In the genomic region with DNA sequence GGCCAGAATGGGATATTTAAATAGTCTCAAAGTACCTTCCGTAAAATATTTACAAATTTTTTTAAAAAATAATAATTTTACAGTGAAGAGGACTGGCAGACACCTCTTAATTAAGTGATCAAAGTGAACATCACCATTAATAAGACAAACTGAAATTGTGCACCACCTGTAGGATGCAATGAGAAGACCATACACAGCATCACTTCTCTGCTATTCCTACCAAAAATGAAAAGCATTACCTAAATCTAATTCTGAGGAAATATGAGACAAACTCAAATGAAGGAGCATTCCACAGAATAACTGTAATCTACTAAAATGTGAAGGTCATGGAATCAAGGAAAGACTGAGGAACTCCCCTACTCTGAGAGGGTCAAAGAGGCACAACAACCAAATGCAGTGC, we compare ENCODE assay signal across 1 cellular context.
TF ChIP-seq lines count a peak whose summit lies in the region.

No MANE protein-coding gene starts in this region.

TF ChIP-seq in WTC11, 78 proteins besides CTCF, POLR2A, EP300 and RAD21 (continued from another document):
- TF ChIP-seq ZNF317 (CRISPR knock-in tag; IDR thresholded peaks at IDR 0.05; ENCODE audit: borderline replicate concordance, low read depth) (no peak), FOXJ3 (CRISPR knock-in tag; IDR thresholded peaks at IDR 0.05; ENCODE audit: borderline replicate concordance) (no peak), TP53 (CRISPR knock-in tag; IDR thresholded peaks at IDR 0.05) (no peak), PRRX2 (CRISPR knock-in tag; IDR thresholded peaks at IDR 0.05) (no peak), SMAD3 (CRISPR knock-in tag; IDR thresholded peaks at IDR 0.05; ENCODE audit: borderline replicate concordance) (no peak), ZBTB21 (CRISPR knock-in tag; IDR thresholded peaks at IDR 0.05; ENCODE audit: borderline replicate concordance) (no peak)
- TF ChIP-seq, protein P1, sequence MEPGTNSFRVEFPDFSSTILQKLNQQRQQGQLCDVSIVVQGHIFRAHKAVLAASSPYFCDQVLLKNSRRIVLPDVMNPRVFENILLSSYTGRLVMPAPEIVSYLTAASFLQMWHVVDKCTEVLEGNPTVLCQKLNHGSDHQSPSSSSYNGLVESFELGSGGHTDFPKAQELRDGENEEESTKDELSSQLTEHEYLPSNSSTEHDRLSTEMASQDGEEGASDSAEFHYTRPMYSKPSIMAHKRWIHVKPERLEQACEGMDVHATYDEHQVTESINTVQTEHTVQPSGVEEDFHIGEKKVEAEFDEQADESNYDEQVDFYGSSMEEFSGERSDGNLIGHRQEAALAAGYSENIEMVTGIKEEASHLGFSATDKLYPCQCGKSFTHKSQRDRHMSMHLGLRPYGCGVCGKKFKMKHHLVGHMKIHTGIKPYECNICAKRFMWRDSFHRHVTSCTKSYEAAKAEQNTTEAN (CRISPR knock-in tag; IDR thresholded peaks at IDR 0.05), result no peak
- TF ChIP-seq, protein P2, sequence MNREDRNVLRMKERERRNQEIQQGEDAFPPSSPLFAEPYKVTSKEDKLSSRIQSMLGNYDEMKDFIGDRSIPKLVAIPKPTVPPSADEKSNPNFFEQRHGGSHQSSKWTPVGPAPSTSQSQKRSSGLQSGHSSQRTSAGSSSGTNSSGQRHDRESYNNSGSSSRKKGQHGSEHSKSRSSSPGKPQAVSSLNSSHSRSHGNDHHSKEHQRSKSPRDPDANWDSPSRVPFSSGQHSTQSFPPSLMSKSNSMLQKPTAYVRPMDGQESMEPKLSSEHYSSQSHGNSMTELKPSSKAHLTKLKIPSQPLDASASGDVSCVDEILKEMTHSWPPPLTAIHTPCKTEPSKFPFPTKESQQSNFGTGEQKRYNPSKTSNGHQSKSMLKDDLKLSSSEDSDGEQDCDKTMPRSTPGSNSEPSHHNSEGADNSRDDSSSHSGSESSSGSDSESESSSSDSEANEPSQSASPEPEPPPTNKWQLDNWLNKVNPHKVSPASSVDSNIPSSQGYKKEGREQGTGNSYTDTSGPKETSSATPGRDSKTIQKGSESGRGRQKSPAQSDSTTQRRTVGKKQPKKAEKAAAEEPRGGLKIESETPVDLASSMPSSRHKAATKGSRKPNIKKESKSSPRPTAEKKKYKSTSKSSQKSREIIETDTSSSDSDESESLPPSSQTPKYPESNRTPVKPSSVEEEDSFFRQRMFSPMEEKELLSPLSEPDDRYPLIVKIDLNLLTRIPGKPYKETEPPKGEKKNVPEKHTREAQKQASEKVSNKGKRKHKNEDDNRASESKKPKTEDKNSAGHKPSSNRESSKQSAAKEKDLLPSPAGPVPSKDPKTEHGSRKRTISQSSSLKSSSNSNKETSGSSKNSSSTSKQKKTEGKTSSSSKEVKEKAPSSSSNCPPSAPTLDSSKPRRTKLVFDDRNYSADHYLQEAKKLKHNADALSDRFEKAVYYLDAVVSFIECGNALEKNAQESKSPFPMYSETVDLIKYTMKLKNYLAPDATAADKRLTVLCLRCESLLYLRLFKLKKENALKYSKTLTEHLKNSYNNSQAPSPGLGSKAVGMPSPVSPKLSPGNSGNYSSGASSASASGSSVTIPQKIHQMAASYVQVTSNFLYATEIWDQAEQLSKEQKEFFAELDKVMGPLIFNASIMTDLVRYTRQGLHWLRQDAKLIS (CRISPR knock-in tag; IDR thresholded peaks at IDR 0.05; ENCODE audit: borderline replicate concordance), result no peak
- TF ChIP-seq, protein P3, sequence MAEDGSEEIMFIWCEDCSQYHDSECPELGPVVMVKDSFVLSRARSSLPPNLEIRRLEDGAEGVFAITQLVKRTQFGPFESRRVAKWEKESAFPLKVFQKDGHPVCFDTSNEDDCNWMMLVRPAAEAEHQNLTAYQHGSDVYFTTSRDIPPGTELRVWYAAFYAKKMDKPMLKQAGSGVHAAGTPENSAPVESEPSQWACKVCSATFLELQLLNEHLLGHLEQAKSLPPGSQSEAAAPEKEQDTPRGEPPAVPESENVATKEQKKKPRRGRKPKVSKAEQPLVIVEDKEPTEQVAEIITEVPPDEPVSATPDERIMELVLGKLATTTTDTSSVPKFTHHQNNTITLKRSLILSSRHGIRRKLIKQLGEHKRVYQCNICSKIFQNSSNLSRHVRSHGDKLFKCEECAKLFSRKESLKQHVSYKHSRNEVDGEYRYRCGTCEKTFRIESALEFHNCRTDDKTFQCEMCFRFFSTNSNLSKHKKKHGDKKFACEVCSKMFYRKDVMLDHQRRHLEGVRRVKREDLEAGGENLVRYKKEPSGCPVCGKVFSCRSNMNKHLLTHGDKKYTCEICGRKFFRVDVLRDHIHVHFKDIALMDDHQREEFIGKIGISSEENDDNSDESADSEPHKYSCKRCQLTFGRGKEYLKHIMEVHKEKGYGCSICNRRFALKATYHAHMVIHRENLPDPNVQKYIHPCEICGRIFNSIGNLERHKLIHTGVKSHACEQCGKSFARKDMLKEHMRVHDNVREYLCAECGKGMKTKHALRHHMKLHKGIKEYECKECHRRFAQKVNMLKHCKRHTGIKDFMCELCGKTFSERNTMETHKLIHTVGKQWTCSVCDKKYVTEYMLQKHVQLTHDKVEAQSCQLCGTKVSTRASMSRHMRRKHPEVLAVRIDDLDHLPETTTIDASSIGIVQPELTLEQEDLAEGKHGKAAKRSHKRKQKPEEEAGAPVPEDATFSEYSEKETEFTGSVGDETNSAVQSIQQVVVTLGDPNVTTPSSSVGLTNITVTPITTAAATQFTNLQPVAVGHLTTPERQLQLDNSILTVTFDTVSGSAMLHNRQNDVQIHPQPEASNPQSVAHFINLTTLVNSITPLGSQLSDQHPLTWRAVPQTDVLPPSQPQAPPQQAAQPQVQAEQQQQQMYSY (CRISPR knock-in tag; IDR thresholded peaks at IDR 0.05), result no peak
